1 cellular context compared by ENCODE assay signal in genomic region chr1:46132529-46133180, GRCh38.
TF ChIP-seq lines count a peak whose summit lies in the region.

Gene PIK3R3 (minus strand): TSS chr1:46132629. CDS start chr1:46131952, 677 bp downstream.

TF ChIP-seq in HepG2, 621 proteins besides CTCF, POLR2A, EP300 and RAD21 (continued from another document and continues in another):
- TF ChIP-seq KDM1A (CRISPR knock-in tag; IDR thresholded peaks at IDR 0.05): peak; percentile 47; the same call in 1 of the 2 replicates
- TF ChIP-seq KDM5A (IDR thresholded peaks at IDR 0.05; ENCODE audit: borderline replicate concordance, low read length): no peak
- TF ChIP-seq ZNF737 (CRISPR knock-in tag; IDR thresholded peaks at IDR 0.05; ENCODE audit: borderline replicate concordance): no peak
- TF ChIP-seq ZMYM4 (CRISPR knock-in tag; IDR thresholded peaks at IDR 0.05): peak; percentile 90
- no peak for TF ChIP-seq CEBPZ (IDR thresholded peaks at IDR 0.05; ENCODE audit: low read length)
- TF ChIP-seq, protein P1, sequence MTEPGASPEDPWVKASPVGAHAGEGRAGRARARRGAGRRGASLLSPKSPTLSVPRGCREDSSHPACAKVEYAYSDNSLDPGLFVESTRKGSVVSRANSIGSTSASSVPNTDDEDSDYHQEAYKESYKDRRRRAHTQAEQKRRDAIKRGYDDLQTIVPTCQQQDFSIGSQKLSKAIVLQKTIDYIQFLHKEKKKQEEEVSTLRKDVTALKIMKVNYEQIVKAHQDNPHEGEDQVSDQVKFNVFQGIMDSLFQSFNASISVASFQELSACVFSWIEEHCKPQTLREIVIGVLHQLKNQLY (CRISPR knock-in tag; IDR thresholded peaks at IDR 0.05): peak; percentile 81
- TF ChIP-seq ZFP62 (CRISPR knock-in tag; IDR thresholded peaks at IDR 0.05): 0 out of 2 replicates have a peak, but pooled peaks have one; percentile 68
- no peak for TF ChIP-seq ZNF468 (CRISPR knock-in tag; IDR thresholded peaks at IDR 0.05)
- peak; percentile 75 for TF ChIP-seq ZNF292 (CRISPR knock-in tag; IDR thresholded peaks at IDR 0.05; ENCODE audit: borderline replicate concordance, low read depth)
- TF ChIP-seq SMYD3 (CRISPR knock-in tag; IDR thresholded peaks at IDR 0.05): peak; percentile 97
- TF ChIP-seq, protein P2, sequence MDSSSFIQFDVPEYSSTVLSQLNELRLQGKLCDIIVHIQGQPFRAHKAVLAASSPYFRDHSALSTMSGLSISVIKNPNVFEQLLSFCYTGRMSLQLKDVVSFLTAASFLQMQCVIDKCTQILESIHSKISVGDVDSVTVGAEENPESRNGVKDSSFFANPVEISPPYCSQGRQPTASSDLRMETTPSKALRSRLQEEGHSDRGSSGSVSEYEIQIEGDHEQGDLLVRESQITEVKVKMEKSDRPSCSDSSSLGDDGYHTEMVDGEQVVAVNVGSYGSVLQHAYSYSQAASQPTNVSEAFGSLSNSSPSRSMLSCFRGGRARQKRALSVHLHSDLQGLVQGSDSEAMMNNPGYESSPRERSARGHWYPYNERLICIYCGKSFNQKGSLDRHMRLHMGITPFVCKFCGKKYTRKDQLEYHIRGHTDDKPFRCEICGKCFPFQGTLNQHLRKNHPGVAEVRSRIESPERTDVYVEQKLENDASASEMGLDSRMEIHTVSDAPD (CRISPR knock-in tag; IDR thresholded peaks at IDR 0.05): peak; percentile 95
- no peak for TF ChIP-seq ZNF678 (CRISPR knock-in tag; IDR thresholded peaks at IDR 0.05)
- TF ChIP-seq ZFP36L2 (CRISPR knock-in tag; IDR thresholded peaks at IDR 0.05): peak; percentile 89
- no peak for TF ChIP-seq HNF4A (CRISPR knock-in tag; IDR thresholded peaks at IDR 0.05)
- TF ChIP-seq HNF4G (IDR thresholded peaks at IDR 0.05; ENCODE audit: borderline replicate concordance, low read depth, low read length): no peak
- TF ChIP-seq HNF4G (CRISPR knock-in tag; IDR thresholded peaks at IDR 0.05; ENCODE audit: borderline replicate concordance, low read depth): no peak
- TF ChIP-seq ZNF83 (CRISPR knock-in tag; IDR thresholded peaks at IDR 0.05; ENCODE audit: borderline replicate concordance): peak; percentile 75; the same call in 1 of the 2 replicates
- no peak for TF ChIP-seq ZKSCAN1 (IDR thresholded peaks at IDR 0.05; ENCODE audit: low read length)
- no peak for TF ChIP-seq ZBTB40 (IDR thresholded peaks at IDR 0.05)
- TF ChIP-seq ZBTB40 (CRISPR knock-in tag; IDR thresholded peaks at IDR 0.05): peak; percentile 88
- TF ChIP-seq SAFB2 (CRISPR knock-in tag; IDR thresholded peaks at IDR 0.05; ENCODE audit: borderline replicate concordance, low read depth): peak; percentile 69; the same call in 1 of the 2 replicates
- no peak for TF ChIP-seq TBL1XR1 (IDR thresholded peaks at IDR 0.05; ENCODE audit: borderline replicate concordance, low read length, partially characterized antibody)
- peak; percentile 75; the same call in 1 of the 2 replicates for TF ChIP-seq ZFP1 (CRISPR knock-in tag; IDR thresholded peaks at IDR 0.05)
- TF ChIP-seq NFATC3 (CRISPR knock-in tag; IDR thresholded peaks at IDR 0.05): peak; percentile 99
- no peak for TF ChIP-seq MBNL3 (CRISPR knock-in tag; conservative IDR thresholded peaks at IDR 0.05)
- TF ChIP-seq, protein P3, sequence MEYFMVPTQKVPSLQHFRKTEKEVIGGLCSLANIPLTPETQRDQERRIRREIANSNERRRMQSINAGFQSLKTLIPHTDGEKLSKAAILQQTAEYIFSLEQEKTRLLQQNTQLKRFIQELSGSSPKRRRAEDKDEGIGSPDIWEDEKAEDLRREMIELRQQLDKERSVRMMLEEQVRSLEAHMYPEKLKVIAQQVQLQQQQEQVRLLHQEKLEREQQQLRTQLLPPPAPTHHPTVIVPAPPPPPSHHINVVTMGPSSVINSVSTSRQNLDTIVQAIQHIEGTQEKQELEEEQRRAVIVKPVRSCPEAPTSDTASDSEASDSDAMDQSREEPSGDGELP (IDR thresholded peaks at IDR 0.05; ENCODE audit: borderline replicate concordance, low read depth): no peak
- TF ChIP-seq RBFOX2 (IDR thresholded peaks at IDR 0.05; ENCODE audit: low read depth, low read length): peak; percentile 86
- peak; percentile 96 for TF ChIP-seq ATF7 (IDR thresholded peaks at IDR 0.05)
- TF ChIP-seq ATF7 (CRISPR knock-in tag; IDR thresholded peaks at IDR 0.05): peak; percentile 81; the same call in 1 of the 2 replicates
- no peak for TF ChIP-seq ZBTB8A (CRISPR knock-in tag; IDR thresholded peaks at IDR 0.05; ENCODE audit: borderline replicate concordance, low read depth)
- TF ChIP-seq TBX2 (CRISPR knock-in tag; IDR thresholded peaks at IDR 0.05; ENCODE audit: borderline replicate concordance): peak; percentile 94; the same call in 1 of the 2 replicates
- peak; percentile 99 for TF ChIP-seq ZFP41 (CRISPR knock-in tag; IDR thresholded peaks at IDR 0.05; ENCODE audit: borderline replicate concordance)
- TF ChIP-seq ZSCAN9 (CRISPR knock-in tag; IDR thresholded peaks at IDR 0.05; ENCODE audit: borderline replicate concordance): peak; percentile 99
- TF ChIP-seq GMEB2 (CRISPR knock-in tag; IDR thresholded peaks at IDR 0.05; ENCODE audit: low read depth): 0 out of 2 replicates have a peak, but pooled peaks have one; percentile 42
- no peak for TF ChIP-seq ATRX (CRISPR knock-in tag; IDR thresholded peaks at IDR 0.05; ENCODE audit: borderline replicate concordance)
- TF ChIP-seq, protein P4, sequence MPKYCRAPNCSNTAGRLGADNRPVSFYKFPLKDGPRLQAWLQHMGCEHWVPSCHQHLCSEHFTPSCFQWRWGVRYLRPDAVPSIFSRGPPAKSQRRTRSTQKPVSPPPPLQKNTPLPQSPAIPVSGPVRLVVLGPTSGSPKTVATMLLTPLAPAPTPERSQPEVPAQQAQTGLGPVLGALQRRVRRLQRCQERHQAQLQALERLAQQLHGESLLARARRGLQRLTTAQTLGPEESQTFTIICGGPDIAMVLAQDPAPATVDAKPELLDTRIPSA (CRISPR knock-in tag; IDR thresholded peaks at IDR 0.05; ENCODE audit: borderline replicate concordance): peak; percentile 89; the same call in 1 of the 2 replicates
- peak; percentile 53; the same call in 1 of the 2 replicates for TF ChIP-seq EED (CRISPR knock-in tag; IDR thresholded peaks at IDR 0.05)
- TF ChIP-seq, protein P5, sequence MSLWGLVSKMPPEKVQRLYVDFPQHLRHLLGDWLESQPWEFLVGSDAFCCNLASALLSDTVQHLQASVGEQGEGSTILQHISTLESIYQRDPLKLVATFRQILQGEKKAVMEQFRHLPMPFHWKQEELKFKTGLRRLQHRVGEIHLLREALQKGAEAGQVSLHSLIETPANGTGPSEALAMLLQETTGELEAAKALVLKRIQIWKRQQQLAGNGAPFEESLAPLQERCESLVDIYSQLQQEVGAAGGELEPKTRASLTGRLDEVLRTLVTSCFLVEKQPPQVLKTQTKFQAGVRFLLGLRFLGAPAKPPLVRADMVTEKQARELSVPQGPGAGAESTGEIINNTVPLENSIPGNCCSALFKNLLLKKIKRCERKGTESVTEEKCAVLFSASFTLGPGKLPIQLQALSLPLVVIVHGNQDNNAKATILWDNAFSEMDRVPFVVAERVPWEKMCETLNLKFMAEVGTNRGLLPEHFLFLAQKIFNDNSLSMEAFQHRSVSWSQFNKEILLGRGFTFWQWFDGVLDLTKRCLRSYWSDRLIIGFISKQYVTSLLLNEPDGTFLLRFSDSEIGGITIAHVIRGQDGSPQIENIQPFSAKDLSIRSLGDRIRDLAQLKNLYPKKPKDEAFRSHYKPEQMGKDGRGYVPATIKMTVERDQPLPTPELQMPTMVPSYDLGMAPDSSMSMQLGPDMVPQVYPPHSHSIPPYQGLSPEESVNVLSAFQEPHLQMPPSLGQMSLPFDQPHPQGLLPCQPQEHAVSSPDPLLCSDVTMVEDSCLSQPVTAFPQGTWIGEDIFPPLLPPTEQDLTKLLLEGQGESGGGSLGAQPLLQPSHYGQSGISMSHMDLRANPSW (CRISPR knock-in tag; IDR thresholded peaks at IDR 0.05; ENCODE audit: borderline replicate concordance): no peak
- peak; percentile 69 for TF ChIP-seq RARA (CRISPR knock-in tag; IDR thresholded peaks at IDR 0.05)
- peak; percentile 97 for TF ChIP-seq SMAD9 (CRISPR knock-in tag; IDR thresholded peaks at IDR 0.05)
- TF ChIP-seq SP5 (CRISPR knock-in tag; IDR thresholded peaks at IDR 0.05; ENCODE audit: borderline replicate concordance, low read depth): peak; percentile 54; the same call in 1 of the 2 replicates
- peak; percentile 98 for TF ChIP-seq TSC22D2 (CRISPR knock-in tag; IDR thresholded peaks at IDR 0.05; ENCODE audit: borderline replicate concordance)
- TF ChIP-seq ZNF24 (IDR thresholded peaks at IDR 0.05): peak; percentile 70; the same call in 1 of the 2 replicates
- TF ChIP-seq ZNF17 (CRISPR knock-in tag; IDR thresholded peaks at IDR 0.05): peak; percentile 58; the same call in 1 of the 2 replicates
